In the genomic region with DNA sequence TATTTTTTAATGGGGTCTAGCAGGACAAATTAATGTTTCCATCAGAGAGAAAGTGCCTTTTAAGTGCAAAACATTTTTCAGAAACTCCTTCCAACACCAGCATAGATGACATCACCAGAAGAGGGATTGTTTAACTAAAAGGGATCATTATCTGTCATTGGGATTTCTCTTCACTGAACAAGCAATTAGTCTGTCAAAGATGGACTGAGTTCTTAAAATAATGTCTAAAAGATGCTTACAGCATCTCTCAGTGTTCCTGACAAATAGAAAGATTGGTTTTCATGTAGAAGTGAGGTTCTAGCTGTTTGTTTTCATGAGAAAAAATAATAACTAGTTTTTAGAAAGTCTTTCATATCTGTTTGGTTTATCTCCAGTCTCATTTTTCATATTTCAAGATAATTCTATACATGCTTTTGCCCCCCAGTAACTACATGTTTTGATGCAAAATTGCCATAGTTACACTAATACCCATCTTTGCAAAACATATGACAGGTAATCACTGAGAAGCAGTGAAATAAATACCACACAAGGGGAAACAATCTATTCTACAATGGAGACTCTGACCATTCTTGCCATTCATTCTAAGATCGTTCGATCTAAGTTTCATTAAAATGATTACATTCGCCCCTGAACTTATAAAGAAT, we compare ENCODE assay signal across 19 cellular contexts.
"Had no signal": no experiment of that assay in that cellular context is flagged by ENCODE, and none has a peak within 500 bp of the region (broad histone marks: within the 10 kb centered on the region; RNA-seq: fewer than 3 reads in every experiment).

No MANE protein-coding gene starts in this region.

- H3K4me3 ChIP-seq: coronary artery, gastrocnemius medialis, heart right ventricle, mucosa of descending colon, right atrium auricular region, tibial artery, upper lobe of left lung, uterus had no signal

- H3K9me3 ChIP-seq: gastrocnemius medialis, right atrium auricular region, tibial artery, upper lobe of left lung, uterus had no signal

- FAIRE-seq: small intestine had no signal

- H3K27ac ChIP-seq: coronary artery, gastrocnemius medialis, heart right ventricle, right atrium auricular region, tibial artery, upper lobe of left lung had no signal

- H3K36me3 ChIP-seq: gastrocnemius medialis, heart right ventricle, right atrium auricular region, tibial artery, upper lobe of left lung, uterus had no signal

- H3K4me1 ChIP-seq: gastrocnemius medialis, heart right ventricle, right atrium auricular region, tibial artery, upper lobe of left lung, uterus had no signal

- DNase-seq: effector CD4-positive, alpha-beta T cell; gastrocnemius medialis; heart right ventricle; hypothalamus; islet precursor cell; mammary epithelial cell; mucosa of descending colon; naive thymus-derived CD8-positive, alpha-beta T cell; posterior cingulate gyrus; small intestine; stimulated activated CD4-positive, alpha-beta T cell treated with anti-CD3 and anti-CD28 coated beads, Interleukin-2, amount 100 ng/mL, for 48 hours; stimulated activated naive CD4-positive, alpha-beta T cell treated with Interleukin-2 at 50 U/mL for 16 hours; tibial artery; upper lobe of left lung; uterus had no signal

- H3K27me3 ChIP-seq: gastrocnemius medialis, heart right ventricle, right atrium auricular region, tibial artery, upper lobe of left lung, uterus had no signal

- H3K4me3 Mint-ChIP-seq: naive thymus-derived CD8-positive, alpha-beta T cell; neural crest cell had no signal

- H3K4me1 Mint-ChIP-seq: naive thymus-derived CD8-positive, alpha-beta T cell; neural crest cell had no signal

- H3K9me3 Mint-ChIP-seq: neural crest cell had no signal

- ATAC-seq: gastrocnemius medialis; left lobe of liver; mucosa of descending colon; naive thymus-derived CD8-positive, alpha-beta T cell had no signal

- H3K36me3 Mint-ChIP-seq: naive thymus-derived CD8-positive, alpha-beta T cell had no signal

- H3K27ac Mint-ChIP-seq: naive thymus-derived CD8-positive, alpha-beta T cell had no signal
